10 cellular contexts compared by ENCODE assay signal in the genomic region with DNA sequence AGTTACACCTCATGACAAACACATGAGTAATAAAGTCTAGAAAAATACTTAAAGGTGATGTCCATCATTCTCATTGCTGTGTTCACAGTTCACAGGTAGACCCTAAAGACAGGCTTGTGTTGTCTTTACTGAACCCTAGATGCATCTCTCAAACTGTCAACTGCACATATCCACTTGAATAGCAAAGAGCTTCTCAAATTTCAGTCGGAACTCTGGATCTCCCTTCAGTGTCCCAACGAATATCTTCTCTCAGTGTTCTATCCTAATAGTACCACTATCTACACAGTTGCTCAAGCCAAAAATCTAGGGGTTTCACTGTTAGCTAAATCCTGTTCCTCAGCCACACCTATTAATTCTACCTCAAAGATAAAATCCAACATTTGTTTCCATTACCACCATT. TPM values are rescaled to one million over a fixed set of nuclear protein-coding genes. Genes with fewer than 3 reads are reported as not detected.
A peak's percentile ranks its signal among the peaks of the same experiment; 100 is the strongest.
DNase-seq lines count a peak whose midpoint lies in the region; ATAC-seq, FAIRE-seq and TF ChIP-seq lines count a peak whose summit lies in the region.
"Had no signal": no experiment of that assay in that cellular context is flagged by ENCODE, and none has a peak within 500 bp of the region (broad histone marks: within the 10 kb centered on the region; RNA-seq: fewer than 3 reads in every experiment).

No MANE protein-coding gene starts in this region.

- no peak overlapping the region for H2BK5ac ChIP-seq in H9 (ENCODE audit: insufficient read length, low read length)

- peak overlapping the region; percentile 94 for H3K9ac ChIP-seq in H9 (ENCODE audit: extremely low read depth, insufficient read length, low read length)
- H3K9ac ChIP-seq in kidney (ENCODE audit: low read length in 2 of 2) = peak overlapping the region in 1 of 2 donors; percentile 18

- CTCF ChIA-PET in activated CD4-positive, alpha-beta memory T cell treated with anti-CD3 and anti-CD28 coated beads, Interleukin-2, amount 10 ng/mL, durations not matched to agents 7 days and 5 days (lab: Charles Lee) = interaction anchor here (1.5 kb wide), 1 partner anchor 38 kb away, joined by 9 read pairs; a partner anchor contains a TSS

- H4K91ac ChIP-seq in H9 (ENCODE audit: insufficient read length, low read depth, low read length) = no peak overlapping the region

- H3K79me2 ChIP-seq in H9 (ENCODE audit: insufficient read depth, low read length) = peaks cover 22% of the 10 kb centered on the region

- no peak overlapping the region for H3K23ac ChIP-seq in H9 (ENCODE audit: insufficient read length, low read depth, low read length)

- H3K4me3 ChIP-seq in kidney (ENCODE audit: low read length in 2 of 2) = peak overlapping the region; percentile 58 to 71

- H3K27me3 Mint-ChIP-seq in H9 (ENCODE audit: low read depth) = no peaks in the 10 kb centered on the region; the same call in 1 of the 2 replicates
- H3K27me3 Mint-ChIP-seq in activated CD4-positive, alpha-beta memory T cell treated with anti-CD3 and anti-CD28 coated beads, Interleukin-2, amount 10 ng/mL, durations not matched to agents 7 days and 5 days = no peaks in the 10 kb centered on the region

- peaks cover 5% of the 10 kb centered on the region for H3K23me2 ChIP-seq in H9 (ENCODE audit: insufficient read length, low read depth, low read length, poor library complexity, severe bottlenecking)

- H3K27ac Mint-ChIP-seq in H9 = peak overlapping the region; percentile 41 to 97 (median 76); a peak in 5 of 7 replicates
- peak overlapping the region; percentile 93 for H3K27ac Mint-ChIP-seq in activated CD4-positive, alpha-beta memory T cell treated with anti-CD3 and anti-CD28 coated beads, Interleukin-2, amount 10 ng/mL, durations not matched to agents 7 days and 5 days

- peak overlapping the region; percentile 97 for H3K4me2 ChIP-seq in H9 (ENCODE audit: insufficient read depth, insufficient read length, low read length)

- peaks cover 51 to 53% of the 10 kb centered on the region in 2 experiments for H3K4me1 Mint-ChIP-seq in H9
- peaks cover 56% of the 10 kb centered on the region for H3K4me1 Mint-ChIP-seq in activated CD4-positive, alpha-beta memory T cell treated with anti-CD3 and anti-CD28 coated beads, Interleukin-2, amount 10 ng/mL, durations not matched to agents 7 days and 5 days

- H4K5ac ChIP-seq in H9 (ENCODE audit: insufficient read length, low read depth, low read length) = no peak overlapping the region

- no peak overlapping the region for H3K18ac ChIP-seq in H9 (ENCODE audit: insufficient read length, low read depth, low read length)

- H3K14ac ChIP-seq in H9 (ENCODE audit: insufficient read depth, low read length) = no peak overlapping the region; the same call in 1 of the 2 replicates

- H3K4ac ChIP-seq in H9 (ENCODE audit: low read depth, low read length) = no peak overlapping the region

- FAIRE-seq in kidney (lab: Jason Lieb, UNC) = no peak
- FAIRE-seq: pancreas had no signal

- H3K79me1 ChIP-seq in H9 (ENCODE audit: insufficient read depth, low read depth, low read length, poor library complexity, severe bottlenecking) = peaks cover 3% of the 10 kb centered on the region

- no peak overlapping the region for H3K56ac ChIP-seq in H9 (ENCODE audit: insufficient read length, low read depth, low read length)

- no peaks in the 10 kb centered on the region for H3K9me3 Mint-ChIP-seq in H9
- H3K9me3 Mint-ChIP-seq in activated CD4-positive, alpha-beta memory T cell treated with anti-CD3 and anti-CD28 coated beads, Interleukin-2, amount 10 ng/mL, durations not matched to agents 7 days and 5 days = no peaks in the 10 kb centered on the region

- DNase-seq in A172 (ENCODE audit: low spot score) = peak; percentile 36
- no peak for DNase-seq in H9
- no peak for DNase-seq in activated CD4-positive, alpha-beta memory T cell treated with anti-CD3 and anti-CD28 coated beads, Interleukin-2, amount 10 ng/mL, durations not matched to agents 7 days and 5 days
- DNase-seq in kidney = no peak
- no peak for DNase-seq in kidney glomerular epithelial cell (lab: John Stamatoyannopoulos, UW)
- DNase-seq: T-helper 9 cell had no signal

- H3K36me3 ChIP-seq in kidney (ENCODE audit: control insufficient read depth in 1 of 2, insufficient read depth in 2 of 2, low read length in 2 of 2) = no peaks in the 10 kb centered on the region
- H3K36me3 ChIP-seq: pancreas had no signal

- no peak overlapping the region for H2BK20ac ChIP-seq in H9 (ENCODE audit: low read depth, low read length, poor library complexity, severe bottlenecking)

- H2BK120ac ChIP-seq in H9 (ENCODE audit: low read depth, low read length, poor library complexity, severe bottlenecking) = no peak overlapping the region

- H2BK15ac ChIP-seq in H9 (ENCODE audit: low read depth, low read length) = no peak overlapping the region

- H3K4me1 ChIP-seq in H9 (ENCODE audit: insufficient read depth, low read length) (peaks cover 6% of the 10 kb centered on the region; the same call in 1 of the 2 replicates), kidney (ENCODE audit: control insufficient read depth in 1 of 2, insufficient read depth in 1 of 2, low read depth in 1 of 2, low read length in 2 of 2) (peaks cover 14 to 17% of the 10 kb centered on the region in 2 donors)

- POLR2A ChIA-PET in activated CD4-positive, alpha-beta memory T cell treated with anti-CD3 and anti-CD28 coated beads, Interleukin-2, amount 10 ng/mL, durations not matched to agents 7 days and 5 days (lab: Charles Lee) = interaction anchor here (1.1 to 2.9 kb wide), 3 partner anchors 37 to 338 kb away, joined by 3 to 180 read pairs (median 4); a partner anchor contains a TSS

- H3K9me3 ChIP-seq in H9 (ENCODE audit: control insufficient read depth, low read depth, low read length) (no peaks in the 10 kb centered on the region), kidney (ENCODE audit: control insufficient read depth in 1 of 2, low read length in 2 of 2) (no peaks in the 10 kb centered on the region)
- H3K9me3 ChIP-seq: pancreas had no signal

- intact Hi-C loops in kidney (cut with DNase I) = no loop called here

- no peak overlapping the region for H2AK5ac ChIP-seq in H9 (ENCODE audit: insufficient read length, low read length)

- ATAC-seq in GM21529 (IDR thresholded peaks at IDR 0.05; ENCODE audit: unreplicated experiment) (no peak), GM19328 (IDR thresholded peaks at IDR 0.05; ENCODE audit: unreplicated experiment) (no peak), GM19324 (IDR thresholded peaks at IDR 0.05; ENCODE audit: low FRiP score, unreplicated experiment) (no peak)
- ATAC-seq: pancreas had no signal

- H3K27ac ChIP-seq in H9 (ENCODE audit: insufficient read length, low read depth, low read length) (no peak overlapping the region), kidney (ENCODE audit: low read depth in 2 of 2, low read length in 2 of 2) (no peak overlapping the region)

- H3K36me3 Mint-ChIP-seq in H9 (ENCODE audit: insufficient read depth in 1 of 3, low read depth in 3 of 3) = no peaks in the 10 kb centered on the region; a peak in 2 of 7 replicates
- peaks cover 47% of the 10 kb centered on the region for H3K36me3 Mint-ChIP-seq in activated CD4-positive, alpha-beta memory T cell treated with anti-CD3 and anti-CD28 coated beads, Interleukin-2, amount 10 ng/mL, durations not matched to agents 7 days and 5 days (ENCODE audit: low read depth)

- no peak overlapping the region for H2BK12ac ChIP-seq in H9 (ENCODE audit: insufficient read length, low read depth, low read length)

- TF ChIP-seq CTCF in H9 (conservative IDR thresholded peaks at IDR 0.05) (no peak), kidney (IDR thresholded peaks at IDR 0.05; ENCODE audit: borderline replicate concordance, extremely low read depth, insufficient read depth) (no peak)

- no peak overlapping the region for H3T11ph ChIP-seq in H9 (ENCODE audit: low read length)

- no peaks in the 10 kb centered on the region for H4K20me1 ChIP-seq in H9 (ENCODE audit: control insufficient read depth, insufficient read depth, insufficient read length)

- no peak overlapping the region for H2AFZ ChIP-seq in H9 (ENCODE audit: low read length)

- no peak overlapping the region for H4K8ac ChIP-seq in H9 (replicated peaks; ENCODE audit: insufficient read length, low read depth, low read length)

- WGBS in H9 (ENCODE audit: extremely low coverage, insufficient read length, low lambda C conversion rate) = no CpG with 5 or more reads among the region's 2 CpGs

- H3K4me3 Mint-ChIP-seq in H9 = peak overlapping the region; percentile 82 to 92
- H3K4me3 Mint-ChIP-seq in activated CD4-positive, alpha-beta memory T cell treated with anti-CD3 and anti-CD28 coated beads, Interleukin-2, amount 10 ng/mL, durations not matched to agents 7 days and 5 days = peak overlapping the region; percentile 87

- no peaks in the 10 kb centered on the region for H3K27me3 ChIP-seq in H9 (ENCODE audit: insufficient read depth, low read length)
- H3K27me3 ChIP-seq: pancreas had no signal

RNA-seq across cellular contexts. Expression of a gene that starts 50.6 kb away (rescaled TPM):
- total RNA-seq in A172 (2014; rRNA removed; shearing (Covaris generic)) = 23.5 and 27.8 TPM in 2 replicates
- total RNA-seq in H9 (2021) (5.7 and 6.0 TPM in 2 replicates), kidney (14.3 TPM)
- 10 to 100 TPM; 24.9 to 27.2 TPM for total RNA-seq in activated CD4-positive, alpha-beta memory T cell treated with anti-CD3 and anti-CD28 coated beads, Interleukin-2, amount 10 ng/mL, durations not matched to agents 7 days and 5 days
- polyA plus RNA-seq in kidney (ENCODE audit: insufficient read depth, low read depth, low replicate concordance) = 44.0 TPM
